32 cellular contexts compared by ENCODE assay signal in genomic region chr15:60257760-60258159, GRCh38.
"Had no signal": no experiment of that assay in that cellular context is flagged by ENCODE, and none has a peak within 500 bp of the region (broad histone marks: within the 10 kb centered on the region; RNA-seq: fewer than 3 reads in every experiment).

No MANE protein-coding gene starts in this region.

- H3K36me3 ChIP-seq: adrenal gland, esophagus squamous epithelium, gastroesophageal sphincter had no signal

- ATAC-seq: activated CD4-positive, alpha-beta T cell treated with anti-CD3 and anti-CD28 coated beads for 36 hours; activated naive CD8-positive, alpha-beta T cell treated with anti-CD3 and anti-CD28 coated beads, Interleukin-2, amount 50 U/mL, for 24 hours; activated T-cell treated with anti-CD3 and anti-CD28 coated beads, Interleukin-2, amount 50 U/mL, for 4 hours; body of pancreas; gastroesophageal sphincter; T-helper 17 cell had no signal

- H3K9me3 ChIP-seq: adrenal gland, body of pancreas, esophagus squamous epithelium, gastroesophageal sphincter had no signal

- H3K4me3 ChIP-seq: adrenal gland, body of pancreas, esophagus squamous epithelium, gastroesophageal sphincter had no signal

- H3K36me3 Mint-ChIP-seq: activated naive CD4-positive, alpha-beta T cell treated with anti-CD3 and anti-CD28 coated beads, Interleukin-2, amount 50 U/mL, for 24 hours; activated naive CD8-positive, alpha-beta T cell treated with anti-CD3 and anti-CD28 coated beads for 36 hours had no signal

- DNase-seq: activated CD4-positive, alpha-beta memory T cell treated with anti-CD3 and anti-CD28 coated beads, Interleukin-2, amount 10 ng/mL, durations not matched to agents 7 days and 5 days; activated CD4-positive, alpha-beta T cell treated with anti-CD3 and anti-CD28 coated beads for 36 hours; activated CD4-positive, alpha-beta T cell treated with anti-CD3 and anti-CD28 coated beads, Interleukin-2, amount 10 ng/mL, durations not matched to agents 7 days and 5 days; activated CD4-positive, alpha-beta T cell treated with anti-CD3 and anti-CD28 coated beads, Interleukin-2, amount 50 U/mL, for 4 hours; activated CD4-positive, CD25-positive, alpha-beta regulatory T cell; activated CD4-positive, CD25-positive, alpha-beta regulatory T cell treated with anti-CD3 and anti-CD28 coated beads, Interleukin-2, amount 50 U/mL, for 72 hours; activated CD8-positive, alpha-beta memory T cell treated with anti-CD3 and anti-CD28 coated beads, Interleukin-2, amount 50 U/mL, for 48 hours; activated effector memory CD4-positive, alpha-beta T cell treated with anti-CD3 and anti-CD28 coated beads, Interleukin-2, amount 50 U/mL, for 16 hours; activated naive CD4-positive, alpha-beta T cell treated with anti-CD3 and anti-CD28 coated beads for 36 hours; activated naive CD8-positive, alpha-beta T cell treated with anti-CD3 and anti-CD28 coated beads for 36 hours; activated naive CD8-positive, alpha-beta T cell treated with anti-CD3 and anti-CD28 coated beads, Interleukin-2, amount 50 U/mL, for 24 hours; activated T-cell treated with anti-CD3 and anti-CD28 coated beads for 4 hours; activated T-cell treated with anti-CD3 and anti-CD28 coated beads, Interleukin-2, amount 50 U/mL, for 4 hours; adrenal gland; amygdala; aorta; body of pancreas; caudate nucleus; cortex of kidney; effector CD8-positive, alpha-beta T cell; esophagus squamous epithelium; foreskin melanocyte; head of caudate nucleus; T-helper 17 cell had no signal

- H3K27me3 ChIP-seq: adrenal gland, body of pancreas had no signal

- H3K27ac Mint-ChIP-seq: activated CD4-positive, alpha-beta memory T cell treated with anti-CD3 and anti-CD28 coated beads, Interleukin-2, amount 10 ng/mL, durations not matched to agents 7 days and 5 days; activated CD4-positive, alpha-beta T cell treated with anti-CD3 and anti-CD28 coated beads for 36 hours; activated CD4-positive, alpha-beta T cell treated with anti-CD3 and anti-CD28 coated beads, Interleukin-2, amount 10 ng/mL, durations not matched to agents 7 days and 5 days; activated naive CD4-positive, alpha-beta T cell treated with anti-CD3 and anti-CD28 coated beads for 36 hours; activated naive CD4-positive, alpha-beta T cell treated with anti-CD3 and anti-CD28 coated beads, Interleukin-2, amount 50 U/mL, for 24 hours; activated naive CD8-positive, alpha-beta T cell treated with anti-CD3 and anti-CD28 coated beads for 36 hours; activated naive CD8-positive, alpha-beta T cell treated with anti-CD3 and anti-CD28 coated beads, Interleukin-2, amount 50 U/mL, for 24 hours; activated T-helper 1 cell treated with anti-CD3 and anti-CD28 coated beads, Interleukin-12 subunit alpha, Interleukin-12 subunit beta, Interleukin-2, Interleukin-4 antibody, amounts not matched to agents 30 ng/mL and 10 ng/mL and 1 ng/mL, durations not matched to agents 14 hours and 24 hours and 36 hours; activated T-helper 2 cell treated with anti-CD3 and anti-CD28 coated beads, Interferon-gamma antibody, Interleukin-2, Interleukin-4, amounts not matched to agents 10 μg/mL and 5 μg/mL and 100 μg/mL, durations not matched to agents 14 hours and 24 hours and 36 hours; T-helper 17 cell had no signal

- H3K9me3 Mint-ChIP-seq: activated CD4-positive, alpha-beta memory T cell treated with anti-CD3 and anti-CD28 coated beads, Interleukin-2, amount 10 ng/mL, durations not matched to agents 7 days and 5 days; activated CD4-positive, alpha-beta T cell treated with anti-CD3 and anti-CD28 coated beads, Interleukin-2, amount 10 ng/mL, durations not matched to agents 7 days and 5 days; activated naive CD4-positive, alpha-beta T cell treated with anti-CD3 and anti-CD28 coated beads for 36 hours; activated naive CD4-positive, alpha-beta T cell treated with anti-CD3 and anti-CD28 coated beads, Interleukin-2, amount 50 U/mL, for 24 hours; activated naive CD8-positive, alpha-beta T cell treated with anti-CD3 and anti-CD28 coated beads for 36 hours; activated naive CD8-positive, alpha-beta T cell treated with anti-CD3 and anti-CD28 coated beads, Interleukin-2, amount 50 U/mL, for 24 hours; activated T-cell treated with anti-CD3 and anti-CD28 coated beads, Interleukin-2, amount 50 U/mL, for 4 hours; activated T-helper 1 cell treated with anti-CD3 and anti-CD28 coated beads, Interleukin-12 subunit alpha, Interleukin-12 subunit beta, Interleukin-2, Interleukin-4 antibody, amounts not matched to agents 30 ng/mL and 10 ng/mL and 1 ng/mL, durations not matched to agents 14 hours and 24 hours and 36 hours; activated T-helper 2 cell treated with anti-CD3 and anti-CD28 coated beads, Interferon-gamma antibody, Interleukin-2, Interleukin-4, amounts not matched to agents 10 μg/mL and 5 μg/mL and 100 μg/mL, durations not matched to agents 14 hours and 24 hours and 36 hours had no signal

- H3K4me1 ChIP-seq: adrenal gland, body of pancreas, esophagus squamous epithelium, gastroesophageal sphincter had no signal

- H3K4me3 Mint-ChIP-seq: activated CD4-positive, alpha-beta memory T cell treated with anti-CD3 and anti-CD28 coated beads, Interleukin-2, amount 10 ng/mL, durations not matched to agents 7 days and 5 days; activated CD4-positive, alpha-beta T cell treated with anti-CD3 and anti-CD28 coated beads for 36 hours; activated CD4-positive, alpha-beta T cell treated with anti-CD3 and anti-CD28 coated beads, Interleukin-2, amount 10 ng/mL, durations not matched to agents 7 days and 5 days; activated naive CD4-positive, alpha-beta T cell treated with anti-CD3 and anti-CD28 coated beads for 36 hours; activated naive CD4-positive, alpha-beta T cell treated with anti-CD3 and anti-CD28 coated beads, Interleukin-2, amount 50 U/mL, for 24 hours; activated naive CD8-positive, alpha-beta T cell treated with anti-CD3 and anti-CD28 coated beads for 36 hours; activated naive CD8-positive, alpha-beta T cell treated with anti-CD3 and anti-CD28 coated beads, Interleukin-2, amount 50 U/mL, for 24 hours; activated T-cell treated with anti-CD3 and anti-CD28 coated beads, Interleukin-2, amount 50 U/mL, for 4 hours; activated T-helper 1 cell treated with anti-CD3 and anti-CD28 coated beads, Interleukin-12 subunit alpha, Interleukin-12 subunit beta, Interleukin-2, Interleukin-4 antibody, amounts not matched to agents 30 ng/mL and 10 ng/mL and 1 ng/mL, durations not matched to agents 14 hours and 24 hours and 36 hours; T-helper 17 cell had no signal

- H3K27ac ChIP-seq: adrenal gland, body of pancreas, epithelial cell of prostate, esophagus squamous epithelium, gastroesophageal sphincter had no signal

- FAIRE-seq: colon, endometrium, endothelial cell of umbilical vein had no signal
